1 cellular context compared by ENCODE assay signal in genomic region chr11:6321356-6321755, GRCh38.
TF ChIP-seq lines count a peak whose summit lies in the region.

No MANE protein-coding gene starts in this region.

TF ChIP-seq in endothelial cell of umbilical vein, 7 proteins besides CTCF, POLR2A, EP300 and RAD21:
- TF ChIP-seq JUN (IDR thresholded peaks at IDR 0.05; ENCODE audit: borderline replicate concordance, insufficient read depth, insufficient read length, low read depth) (no peak), GATA2 (IDR thresholded peaks at IDR 0.05; ENCODE audit: insufficient read depth, insufficient read length, low read depth, low read length) (no peak), MYC (IDR thresholded peaks at IDR 0.05; ENCODE audit: low read depth, low read length) (no peak), FOS (IDR thresholded peaks at IDR 0.05; ENCODE audit: borderline replicate concordance, insufficient read depth, low read length) (no peak), MAX (IDR thresholded peaks at IDR 0.05; ENCODE audit: insufficient read depth, insufficient read length) (no peak), EZH2 (IDR thresholded peaks at IDR 0.05; ENCODE audit: borderline replicate concordance, low read depth, low read length, severe bottlenecking) (no peak), POLR2AphosphoS5 (IDR thresholded peaks at IDR 0.05; ENCODE audit: insufficient read depth, low read depth, low read length) (no peak)
